Comparison of ENCODE assay signal across 17 cellular contexts in genomic region chr10:4532467-4532866, GRCh38.
DNase-seq lines count a peak whose midpoint lies in the region; ATAC-seq and TF ChIP-seq lines count a peak whose summit lies in the region.
"Had no signal": no experiment of that assay in that cellular context is flagged by ENCODE, and none has a peak within 500 bp of the region (broad histone marks: within the 10 kb centered on the region; RNA-seq: fewer than 3 reads in every experiment).

No MANE protein-coding gene starts in this region.

- no CpG with 5 or more reads among the region's 3 CpGs for WGBS in mesenchymal stem cell
- whole genome bisulfite sequencing in esophagus muscularis mucosa, result 74% methylated on average over 3 of the region's 3 CpGs

- H2AK5ac ChIP-seq in mesenchymal stem cell (ENCODE audit: low read length, severe bottlenecking), result no peak overlapping the region

- no peak overlapping the region for H3K23ac ChIP-seq in mesenchymal stem cell (ENCODE audit: low read length in 2 of 2)

- no peak overlapping the region for H2BK12ac ChIP-seq in mesenchymal stem cell (ENCODE audit: low read length in 2 of 2)

- peak overlapping the region; percentile 6 for H3K4me3 ChIP-seq in coronary artery
- H3K4me3 ChIP-seq in mesenchymal stem cell (ENCODE audit: insufficient read depth in 1 of 2, low read depth in 1 of 2, low read length in 2 of 2), result no peak overlapping the region
- no peak overlapping the region for H3K4me3 ChIP-seq in esophagus muscularis mucosa
- H3K4me3 ChIP-seq: PC-9, upper lobe of right lung had no signal

- H2BK5ac ChIP-seq in mesenchymal stem cell (ENCODE audit: low read depth, low read length, poor library complexity, severe bottlenecking), result no peak overlapping the region

- TF ChIP-seq EP300 in esophagus muscularis mucosa (IDR thresholded peaks at IDR 0.05), result no peak

- H3K27ac ChIP-seq in coronary artery (peak overlapping the region; percentile 56 to 73), mesenchymal stem cell (ENCODE audit: low read length, poor library complexity, severe bottlenecking) (no peak overlapping the region), esophagus muscularis mucosa (replicated peaks in 1 of 4) (peak overlapping the region in 1 of 4 donors; percentile 49)
- H3K27ac ChIP-seq: PC-9, upper lobe of right lung had no signal

- no peaks in the 10 kb centered on the region for H3K79me1 ChIP-seq in mesenchymal stem cell (replicated peaks; ENCODE audit: low read length, poor library complexity, severe bottlenecking)

- no peaks in the 10 kb centered on the region for H3K36me3 Mint-ChIP-seq in naive thymus-derived CD8-positive, alpha-beta T cell

- H3K4me1 Mint-ChIP-seq in naive thymus-derived CD8-positive, alpha-beta T cell, result no peaks in the 10 kb centered on the region
- H3K4me1 Mint-ChIP-seq: nephron progenitor cell had no signal

- H3K36me3 ChIP-seq in mesenchymal stem cell (ENCODE audit: control insufficient read depth in 1 of 2, insufficient read depth in 2 of 2, low read depth in 1 of 2, low read length in 2 of 2) (no peaks in the 10 kb centered on the region), esophagus muscularis mucosa (no peaks in the 10 kb centered on the region)
- H3K36me3 ChIP-seq: upper lobe of right lung had no signal

- H3K27ac Mint-ChIP-seq in naive thymus-derived CD8-positive, alpha-beta T cell, result no peak overlapping the region
- H3K27ac Mint-ChIP-seq: nephron progenitor cell had no signal

- H3K4ac ChIP-seq in mesenchymal stem cell (ENCODE audit: low read depth in 1 of 2, low read length in 2 of 2), result no peak overlapping the region

- no peak overlapping the region for H2BK15ac ChIP-seq in mesenchymal stem cell (ENCODE audit: low read depth, poor library complexity, severe bottlenecking)

- intact Hi-C loops in esophagus muscularis mucosa (cut with DNase I), result no loop called here

- peak overlapping the region; percentile 95 for H3K9ac ChIP-seq in mesenchymal stem cell (ENCODE audit: low read length)

- H2AFZ ChIP-seq in mesenchymal stem cell (ENCODE audit: low read depth, low read length), result no peak overlapping the region
- H2AFZ ChIP-seq: PC-9 had no signal

- no peak for TF ChIP-seq POLR2A in esophagus muscularis mucosa (IDR thresholded peaks at IDR 0.05; ENCODE audit: low read depth)

- H2BK120ac ChIP-seq in mesenchymal stem cell (ENCODE audit: low read depth, low read length), result no peak overlapping the region

- H3K4me2 ChIP-seq in mesenchymal stem cell (ENCODE audit: low read length, poor library complexity, severe bottlenecking), result no peak overlapping the region
- H3K4me2 ChIP-seq: PC-9 had no signal

- no peak for TF ChIP-seq CTCF in coronary artery (IDR thresholded peaks at IDR 0.05)
- no peak for TF ChIP-seq CTCF in esophagus muscularis mucosa (IDR thresholded peaks at IDR 0.05)

- POLR2A ChIA-PET in naive thymus-derived CD8-positive, alpha-beta T cell (lab: Charles Lee), result no interaction called here

- no peak overlapping the region for H4K8ac ChIP-seq in mesenchymal stem cell (ENCODE audit: low read length)

- no peak overlapping the region for H4K91ac ChIP-seq in mesenchymal stem cell (ENCODE audit: low read length)

- no peaks in the 10 kb centered on the region for H3K4me1 ChIP-seq in mesenchymal stem cell (ENCODE audit: control insufficient read depth, insufficient read depth, low read depth, low read length)
- H3K4me1 ChIP-seq in esophagus muscularis mucosa, result peaks cover 0 to 2% (median under 1%) of the 10 kb centered on the region in 4 donors
- H3K4me1 ChIP-seq: upper lobe of right lung had no signal

- no peak for ATAC-seq in naive thymus-derived CD8-positive, alpha-beta T cell
- ATAC-seq in GM19351 (IDR thresholded peaks at IDR 0.05; ENCODE audit: unreplicated experiment), result no peak
- ATAC-seq: upper lobe of right lung had no signal

- H3K27me3 Mint-ChIP-seq in naive thymus-derived CD8-positive, alpha-beta T cell, result peaks cover 3 to 10% (median 4%) of the 10 kb centered on the region in 5 donors

- no peak overlapping the region for H3K18ac ChIP-seq in mesenchymal stem cell (ENCODE audit: low read depth in 1 of 2, low read length in 2 of 2)

- H3K9me3 ChIP-seq in mesenchymal stem cell (ENCODE audit: control insufficient read depth, low read length) (no peaks in the 10 kb centered on the region), esophagus muscularis mucosa (peaks cover 0 to 3% (median 0%) of the 10 kb centered on the region in 4 donors)
- H3K9me3 ChIP-seq: upper lobe of right lung had no signal

- no peak overlapping the region for H3K4me3 Mint-ChIP-seq in naive thymus-derived CD8-positive, alpha-beta T cell
- H3K4me3 Mint-ChIP-seq: nephron progenitor cell had no signal

- H3K27me3 ChIP-seq in mesenchymal stem cell (ENCODE audit: control insufficient read depth in 1 of 2, insufficient read depth in 1 of 2, low read length in 2 of 2) (no peaks in the 10 kb centered on the region), esophagus muscularis mucosa (no peaks in the 10 kb centered on the region)
- H3K27me3 ChIP-seq: upper lobe of right lung had no signal

- DNase-seq in AG08396 (ENCODE audit: low spot score) (peak; percentile 23), NCI-H446 treated with DMSO at 0.1 percent for 48 hours (lab: John Stamatoyannopoulos, UW) (peak; percentile 28), coronary artery (ENCODE audit: low spot score) (no peak), mesenchymal stem cell (no peak), esophagus muscularis mucosa (ENCODE audit: extremely low spot score) (no peak), HT-29 (ENCODE audit: low spot score) (no peak)
- DNase-seq in naive thymus-derived CD8-positive, alpha-beta T cell, result no peak
- DNase-seq: ACHN; activated CD4-positive, alpha-beta T cell treated with anti-CD3 and anti-CD28 coated beads, Interleukin-2, amount 50 U/mL, for 48 hours; activated gamma-delta T cell treated with Interleukin-2 at 50 U/mL for 16 hours; glutamatergic neuron; left cardiac atrium; NCI-H1048; nephron progenitor cell; PC-9; upper lobe of right lung had no signal

- no peak overlapping the region for H3K14ac ChIP-seq in mesenchymal stem cell (ENCODE audit: low read length in 2 of 2)

- H3K9me3 Mint-ChIP-seq in naive thymus-derived CD8-positive, alpha-beta T cell, result peaks cover 0 to 12% (median 2%) of the 10 kb centered on the region in 9 donors

Comparison
In these comparisons a context has a peak if more than half of its experiments do, and no peak if none do; other contexts are left out.
1. DNase-seq: peak in AG08396 (single experiment) and NCI-H446 treated with DMSO at 0.1 percent for 48 hours (single experiment); none in coronary artery (single experiment), mesenchymal stem cell (single experiment), esophagus muscularis mucosa (single experiment), HT-29 (single experiment) and naive thymus-derived CD8-positive, alpha-beta T cell (0 of 10).